Comparison of ENCODE assay signal across 10 cellular contexts in genomic region chr1:55217226-55217996, GRCh38. TPM values are rescaled to one million over a fixed set of nuclear protein-coding genes. Genes with fewer than 3 reads are reported as not detected.
A peak's percentile ranks its signal among the peaks of the same experiment; 100 is the strongest.
DNase-seq lines count a peak whose midpoint lies in the region; ATAC-seq, FAIRE-seq and TF ChIP-seq lines count a peak whose summit lies in the region.
"Had no signal": no experiment of that assay in that cellular context is flagged by ENCODE, and none has a peak within 500 bp of the region (broad histone marks: within the 10 kb centered on the region; RNA-seq: fewer than 3 reads in every experiment).

No MANE protein-coding gene starts in this region.

- 48% methylated on average over 6 of the region's 6 CpGs for WGBS in A549 (ENCODE audit: missing lambda C conversion rate)

- ATAC-seq in A549 (no peak), GM18861 (IDR thresholded peaks at IDR 0.05; ENCODE audit: unreplicated experiment) (no peak), GM19023 (IDR thresholded peaks at IDR 0.05; ENCODE audit: unreplicated experiment) (no peak)

- POLR2A ChIA-PET in A549 (lab: Yijun Ruan, JAX) = no interaction called here

- H3K4me3 ChIP-seq in A549 = no peak overlapping the region

- H3K4me1 ChIP-seq in A549 = peaks cover 31% of the 10 kb centered on the region

- no peak for TF ChIP-seq RAD21 in A549 (conservative IDR thresholded peaks at IDR 0.05 in 1 of 2, IDR thresholded peaks at IDR 0.05 in 1 of 2)

- H3K27ac ChIP-seq in A549 = peak overlapping the region in 1 of 2 experiments; percentile 52; a peak in 1 of 6 replicates

- CTCF ChIA-PET in A549 (lab: Yijun Ruan, JAX) = no interaction called here

- no peak for TF ChIP-seq CTCF in A549 (IDR thresholded peaks at IDR 0.05)

- peak overlapping the region; percentile 16 for H3K4me2 ChIP-seq in A549

- DNase-seq in A549 (ENCODE audit: low read depth in 1 of 2, low spot score in 1 of 2) (no peak), GF-D8 (lab: John Stamatoyannopoulos, UW) (peak; percentile 88), SKM-1 treated with dmso at 0.1 percent for 144 hours (lab: John Stamatoyannopoulos, UW; ENCODE audit: unreplicated experiment) (peak; percentile 97), kidney tubule cell (ENCODE audit: low spot score) (peak; percentile 56), AG08395 (ENCODE audit: low spot score) (no peak), occipital lobe (lab: John Stamatoyannopoulos, UW) (no peak)

- TF ChIP-seq EP300 in A549 (IDR thresholded peaks at IDR 0.05) = no peak

- FAIRE-seq in A549 (lab: Jason Lieb, UNC) = no peak
- FAIRE-seq: endometrium, TTC549 had no signal

- no peak for TF ChIP-seq POLR2A in A549 (IDR thresholded peaks at IDR 0.05; ENCODE audit: low read length)

- H3K9me3 ChIP-seq in A549 = no peaks in the 10 kb centered on the region

TF ChIP-seq in A549, 52 proteins besides CTCF, POLR2A, EP300 and RAD21:
- TF ChIP-seq SMC3 (IDR thresholded peaks at IDR 0.05) = no peak

RNA-seq across cellular contexts. Expression of gene USP24, which starts 2.2 kb away (rescaled TPM):
- 21.7 and 24.5 TPM in 2 replicates for polyA plus RNA-seq in A549 (2011; rRNA removed)
- polyA plus RNA-seq in A549 (2012; cell fraction: cytosol; rRNA removed) = 4.6 and 5.3 TPM in 2 replicates
- polyA plus RNA-seq in A549 (2012; cell fraction: nucleus; rRNA removed) = 6.4 and 12.2 TPM in 2 replicates
- 13.4 to 17.4 TPM (median 14.7 TPM) in 3 replicates for polyA plus RNA-seq in A549 (2017; fragmentation: RNase III; extraction: RNeasy Plus Mini Kit Qiagen cat#74134 plus additional on column Dnase treatment)
- 34.7 and 38.2 TPM in 2 replicates for polyA minus RNA-seq in A549 (2011; rRNA and poly(A)+ RNA removed)
- total RNA-seq in occipital lobe = 93.9 TPM

Comparison
In these comparisons a context has a peak if more than half of its experiments do, and no peak if none do; other contexts are left out.
1. DNase-seq: peak in GF-D8 (single experiment), SKM-1 treated with dmso at 0.1 percent for 144 hours (single experiment) and kidney tubule cell (single experiment); none in A549 (0 of 2), AG08395 (single experiment) and occipital lobe (single experiment).